Comparison of ENCODE assay signal across 9 cellular contexts in the genomic region with DNA sequence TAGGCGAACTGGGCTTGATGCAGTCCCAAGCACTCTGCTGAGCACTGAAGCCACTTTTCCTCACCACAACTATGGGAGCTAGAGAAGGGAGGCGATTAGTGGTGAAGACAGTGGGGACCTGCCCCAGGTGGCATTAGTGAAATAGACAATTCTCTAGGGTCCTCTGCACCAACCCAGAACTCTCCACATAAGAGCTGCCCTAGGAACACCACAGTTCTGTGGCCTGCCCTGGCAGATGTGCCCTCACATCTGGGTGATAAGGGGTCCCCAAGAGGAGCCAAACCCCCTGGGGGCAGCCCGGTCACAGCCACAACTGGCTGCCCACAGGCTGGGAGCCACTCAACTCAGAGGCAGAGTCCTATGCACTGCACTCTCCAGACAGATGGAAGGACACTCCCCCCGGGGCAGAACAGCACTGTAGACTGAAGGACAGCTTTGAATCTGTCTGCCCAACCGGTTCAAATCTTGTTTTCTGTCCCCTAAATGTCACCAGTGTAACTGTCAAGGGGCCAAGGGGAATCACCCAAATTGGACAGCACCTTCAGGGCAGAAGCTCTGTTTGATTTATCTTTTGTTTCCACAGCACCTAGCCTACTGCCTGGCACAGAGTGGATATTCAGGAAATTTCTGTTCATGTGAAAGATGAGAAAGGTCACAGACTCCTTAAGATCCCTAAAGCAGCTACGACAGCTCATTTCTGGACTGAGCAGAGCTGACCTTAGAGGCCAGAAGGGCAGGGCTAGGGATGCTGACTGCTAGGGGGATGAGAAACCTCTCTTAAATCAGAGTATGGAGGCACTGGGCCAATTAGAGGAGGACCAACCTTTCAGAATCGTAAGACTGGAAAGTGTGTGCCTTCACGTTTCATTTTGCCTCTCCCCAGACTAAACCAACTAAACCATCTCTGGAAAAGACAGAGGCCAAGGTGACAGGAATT. TPM values are rescaled to one million over a fixed set of nuclear protein-coding genes. Genes with fewer than 3 reads are reported as not detected.
DNase-seq lines count a peak whose midpoint lies in the region; ATAC-seq and TF ChIP-seq lines count a peak whose summit lies in the region.
"Had no signal": no experiment of that assay in that cellular context is flagged by ENCODE, and none has a peak within 500 bp of the region (broad histone marks: within the 10 kb centered on the region; RNA-seq: fewer than 3 reads in every experiment).

No MANE protein-coding gene starts in this region.

- no peaks in the 10 kb centered on the region for H3K27me3 ChIP-seq in CD4-positive, alpha-beta memory T cell (ENCODE audit: insufficient read depth, low read length)
- H3K27me3 ChIP-seq in Peyer's patch (no peaks in the 10 kb centered on the region), muscle layer of duodenum (ENCODE audit: low read depth, low read length) (no peaks in the 10 kb centered on the region), lower lobe of right lung (ENCODE audit: low read depth) (no peaks in the 10 kb centered on the region)

- CTCF ChIA-PET in CD4-positive, alpha-beta memory T cell (lab: Charles Lee; ENCODE audit: partially characterized antibody), result interaction anchor here (0.9 to 2.4 kb wide), 4 partner anchors 10 to 131 kb away, joined by 3 to 12 read pairs (median 6); no protein-coding TSS in a partner anchor

- no peak for DNase-seq in CD4-positive, alpha-beta memory T cell
- no peak for DNase-seq in Peyer's patch
- no peak for DNase-seq in GM03348 (ENCODE audit: low spot score)
- DNase-seq in left ventricle myocardium superior, result no peak
- no peak for DNase-seq in lower lobe of right lung
- DNase-seq: GDM1 had no signal

- no peaks in the 10 kb centered on the region for H3K27me3 Mint-ChIP-seq in CD4-positive, alpha-beta memory T cell

- peak overlapping the region in 6 of 8 donors; percentile 12 to 80 (median 42) for H3K4me3 Mint-ChIP-seq in CD4-positive, alpha-beta memory T cell

- peak overlapping the region; percentile 51 for H3K27ac ChIP-seq in CD4-positive, alpha-beta memory T cell (ENCODE audit: low read depth, low read length)
- peak overlapping the region in 3 of 4 donors; percentile 62 to 67 (median 65) for H3K27ac ChIP-seq in Peyer's patch
- H3K27ac ChIP-seq in muscle layer of duodenum (ENCODE audit: low read length), result peak overlapping the region; percentile 32
- H3K27ac ChIP-seq in lower lobe of right lung, result no peak overlapping the region

- POLR2A ChIA-PET in CD4-positive, alpha-beta memory T cell (lab: Charles Lee; ENCODE audit: partially characterized antibody), result interaction anchor here (0.5 to 1.9 kb wide), 8 partner anchors 21 to 40 kb away, joined by 3 to 5 read pairs (median 4); no protein-coding TSS in a partner anchor

- ATAC-seq in GM21576 (IDR thresholded peaks at IDR 0.05; ENCODE audit: unreplicated experiment) (peak; percentile 15), left ventricle myocardium superior (no peak), HG03520 (IDR thresholded peaks at IDR 0.05; ENCODE audit: unreplicated experiment) (no peak), lower lobe of right lung (no peak)

- intact Hi-C loops in CD4-positive, alpha-beta memory T cell (cut with micrococcal nuclease), result loop anchor here (10.0 kb wide), 1 partner anchor 143 kb away; no protein-coding TSS in a partner anchor
- intact Hi-C loops in left ventricle myocardium superior (cut with micrococcal nuclease) (no loop called here), lower lobe of right lung (cut with DNase I) (no loop called here)

- H3K4me1 Mint-ChIP-seq in CD4-positive, alpha-beta memory T cell, result peaks cover 77 to 97% (median 89%) of the 10 kb centered on the region in 4 donors

- H3K9me3 Mint-ChIP-seq in CD4-positive, alpha-beta memory T cell, result peaks cover 0 to 5% (median 0%) of the 10 kb centered on the region in 8 donors

- H3K36me3 ChIP-seq in CD4-positive, alpha-beta memory T cell (ENCODE audit: insufficient read depth, low read length), result peaks cover 20% of the 10 kb centered on the region
- H3K36me3 ChIP-seq in Peyer's patch (no peaks in the 10 kb centered on the region), muscle layer of duodenum (ENCODE audit: control insufficient read depth in 1 of 2, insufficient read depth in 2 of 2, low read length in 2 of 2) (no peaks in the 10 kb centered on the region), lower lobe of right lung (peaks cover 24% of the 10 kb centered on the region)

- H3K27ac Mint-ChIP-seq in CD4-positive, alpha-beta memory T cell, result peak overlapping the region; percentile 86 to 95 (median 91)

- TF ChIP-seq CTCF in Peyer's patch (IDR thresholded peaks at IDR 0.05), result no peak
- TF ChIP-seq CTCF in lower lobe of right lung (IDR thresholded peaks at IDR 0.05), result no peak

- peaks cover 95% of the 10 kb centered on the region for H3K4me1 ChIP-seq in CD4-positive, alpha-beta memory T cell (ENCODE audit: insufficient read depth, low read length)
- H3K4me1 ChIP-seq in Peyer's patch (peaks cover 4 to 40% (median 10%) of the 10 kb centered on the region in 4 donors), muscle layer of duodenum (ENCODE audit: control insufficient read depth in 1 of 2, insufficient read depth in 2 of 2, low read length in 2 of 2) (peaks cover 15 to 67% of the 10 kb centered on the region in 2 donors), lower lobe of right lung (peaks cover 33% of the 10 kb centered on the region)

- H3K9me3 ChIP-seq in CD4-positive, alpha-beta memory T cell (ENCODE audit: control insufficient read depth in 1 of 2, low read length in 2 of 2), result no peaks in the 10 kb centered on the region
- H3K9me3 ChIP-seq in Peyer's patch (no peaks in the 10 kb centered on the region), muscle layer of duodenum (ENCODE audit: control insufficient read depth in 1 of 2, low read length in 2 of 2) (no peaks in the 10 kb centered on the region), lower lobe of right lung (no peaks in the 10 kb centered on the region)

- peaks cover 25 to 76% of the 10 kb centered on the region in 2 donors for H3K36me3 Mint-ChIP-seq in CD4-positive, alpha-beta memory T cell

- no peak for TF ChIP-seq POLR2A in Peyer's patch (IDR thresholded peaks at IDR 0.05)

- H3K4me3 ChIP-seq in CD4-positive, alpha-beta memory T cell (ENCODE audit: low read length in 2 of 2), result no peak overlapping the region
- H3K4me3 ChIP-seq in Peyer's patch (no peak overlapping the region), muscle layer of duodenum (ENCODE audit: low read depth in 1 of 2, low read length in 2 of 2) (no peak overlapping the region), lower lobe of right lung (no peak overlapping the region)

RNA-seq across cellular contexts. Expression of a gene that starts 41.2 kb away (rescaled TPM):
- 100 to 1,000 TPM; 156 to 159 TPM for total RNA-seq in CD4-positive, alpha-beta memory T cell
- 10 to 100 TPM; 52.2 to 52.3 TPM for polyA plus RNA-seq in CD4-positive, alpha-beta memory T cell
- total RNA-seq in Peyer's patch, result 10 to 100 TPM in 3 of 4 donors, 1 to 10 TPM in 1; 9.5 to 36.3 (median 23.0) TPM
- 19.5 TPM for total RNA-seq in left ventricle myocardium superior
- 42.3 TPM for total RNA-seq in lower lobe of right lung
